In genomic region chr17:32909787-32910369, GRCh38 we compare ENCODE assay signal across 1 cellular context.
TF ChIP-seq lines count a peak whose summit lies in the region.

No MANE protein-coding gene starts in this region.

TF ChIP-seq in IMR-90, 13 proteins besides CTCF, POLR2A, EP300 and RAD21:
- no peak for TF ChIP-seq BHLHE40 (IDR thresholded peaks at IDR 0.05; ENCODE audit: low read depth, low read length)
- TF ChIP-seq SMC3 (IDR thresholded peaks at IDR 0.05; ENCODE audit: low read depth, low read length), result peak; percentile 62; the same call in 1 of the 2 replicates
- TF ChIP-seq RFX5 (IDR thresholded peaks at IDR 0.05; ENCODE audit: low read depth, low read length), result no peak
- TF ChIP-seq, protein P1, sequence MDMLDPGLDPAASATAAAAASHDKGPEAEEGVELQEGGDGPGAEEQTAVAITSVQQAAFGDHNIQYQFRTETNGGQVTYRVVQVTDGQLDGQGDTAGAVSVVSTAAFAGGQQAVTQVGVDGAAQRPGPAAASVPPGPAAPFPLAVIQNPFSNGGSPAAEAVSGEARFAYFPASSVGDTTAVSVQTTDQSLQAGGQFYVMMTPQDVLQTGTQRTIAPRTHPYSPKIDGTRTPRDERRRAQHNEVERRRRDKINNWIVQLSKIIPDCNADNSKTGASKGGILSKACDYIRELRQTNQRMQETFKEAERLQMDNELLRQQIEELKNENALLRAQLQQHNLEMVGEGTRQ (IDR thresholded peaks at IDR 0.05; ENCODE audit: low read depth, low read length), result no peak
- no peak for TF ChIP-seq MAZ (IDR thresholded peaks at IDR 0.05; ENCODE audit: borderline replicate concordance, low read depth, low read length)
- TF ChIP-seq MAFK (IDR thresholded peaks at IDR 0.05; ENCODE audit: low read depth, low read length), result peak; percentile 42
TF ChIP-seq in IMR-90: peak in this region for 2.
